16 cellular contexts compared by ENCODE assay signal in genomic region chr14:68841030-68841809, GRCh38. TPM values are rescaled to one million over a fixed set of nuclear protein-coding genes. Genes with fewer than 3 reads are reported as not detected.
DNase-seq lines count a peak whose midpoint lies in the region; ATAC-seq and TF ChIP-seq lines count a peak whose summit lies in the region.
"Had no signal": no experiment of that assay in that cellular context is flagged by ENCODE, and none has a peak within 500 bp of the region (broad histone marks: within the 10 kb centered on the region; RNA-seq: fewer than 3 reads in every experiment).

No MANE protein-coding gene starts in this region.

- no peaks in the 10 kb centered on the region for H3K9me2 ChIP-seq in PC-3 (replicated peaks; ENCODE audit: low read length)

- H3K36me3 ChIP-seq in PC-3 (ENCODE audit: low read depth, low read length) (peaks cover 2% of the 10 kb centered on the region; the same call in 1 of the 2 replicates), sigmoid colon (no peaks in the 10 kb centered on the region), trophoblast cell (ENCODE audit: control insufficient read depth in 1 of 2, insufficient read depth in 2 of 2, low read length in 2 of 2) (peaks cover 3 to 16% of the 10 kb centered on the region in 2 experiments), neural progenitor cell (no peaks in the 10 kb centered on the region)
- H3K36me3 ChIP-seq: adrenal gland, heart right ventricle, stomach had no signal

- H3K4me1 ChIP-seq in PC-3 (ENCODE audit: insufficient read depth, low read length) (peaks cover 14% of the 10 kb centered on the region), sigmoid colon (peaks cover 0 to 41% (median 35%) of the 10 kb centered on the region in 4 donors), trophoblast cell (ENCODE audit: control insufficient read depth in 1 of 2, insufficient read depth in 2 of 2, low read length in 2 of 2) (peaks cover 5% of the 10 kb centered on the region in 2 experiments), neural progenitor cell (no peaks in the 10 kb centered on the region)
- H3K4me1 ChIP-seq: adrenal gland had no signal

- H3K23ac ChIP-seq in trophoblast cell (ENCODE audit: low read length): no peak overlapping the region

- no peak overlapping the region for H3K27ac Mint-ChIP-seq in neural progenitor cell
- H3K27ac Mint-ChIP-seq: T-helper 1 cell treated with Interleukin-12 subunit alpha and Interleukin-12 subunit beta and Interleukin-4 antibody, amounts not matched to agents 30 μg/mL and 1 μg/mL, for 36 hours had no signal

- H3F3A ChIP-seq in PC-3 (ENCODE audit: low read length, unreplicated experiment) (no peaks in the 10 kb centered on the region), neural progenitor cell (ENCODE audit: low read depth) (no peaks in the 10 kb centered on the region)

- H2BK12ac ChIP-seq in trophoblast cell (ENCODE audit: low read length): no peak overlapping the region

- no peak overlapping the region for H3K14ac ChIP-seq in trophoblast cell (ENCODE audit: low read length)

- H3K4me2 ChIP-seq in PC-3 (ENCODE audit: low read length): no peak overlapping the region
- no peak overlapping the region for H3K4me2 ChIP-seq in trophoblast cell (ENCODE audit: low read length)
- H3K4me2 ChIP-seq in neural progenitor cell: no peak overlapping the region

- ATAC-seq in PC-3: peak; percentile 59
- ATAC-seq: left ventricle myocardium superior had no signal

- peaks cover 15% of the 10 kb centered on the region for H3K36me3 Mint-ChIP-seq in neural progenitor cell

- H2BK120ac ChIP-seq in trophoblast cell (ENCODE audit: insufficient read depth, low read length, poor library complexity): no peak overlapping the region

- peaks cover 23% of the 10 kb centered on the region for H3K9me3 Mint-ChIP-seq in neural progenitor cell

- intact Hi-C loops in PC-3 (cut with micrococcal nuclease): no loop called here
- intact Hi-C loops in sigmoid colon (cut with DNase I): loop anchor here (5.0 kb wide), 3 partner anchors 909 to 1004 kb away; no protein-coding TSS in a partner anchor

- WGBS in sigmoid colon, 2 donors: 55 to 64% methylated on average over 6 of the region's 6 CpGs
- WGBS in trophoblast cell (ENCODE audit: extremely low coverage, insufficient coverage, insufficient read length): 100% methylated on average over 1 of the region's 6 CpGs

- no TSS peak for BruUV-seq in PC-3 (replicated peaks; lab: Mats Ljungman, UMichigan)

- H2AK5ac ChIP-seq in trophoblast cell (ENCODE audit: low read length): no peak overlapping the region

- no peak overlapping the region for H2AFZ ChIP-seq in PC-3 (ENCODE audit: low read length)
- H2AFZ ChIP-seq in trophoblast cell (ENCODE audit: insufficient read depth, low read length, poor library complexity): no peak overlapping the region
- H2AFZ ChIP-seq in neural progenitor cell (replicated peaks): no peak overlapping the region

- no peaks in the 10 kb centered on the region for H3K79me2 ChIP-seq in PC-3 (ENCODE audit: low read length)
- no peaks in the 10 kb centered on the region for H3K79me2 ChIP-seq in trophoblast cell (ENCODE audit: control insufficient read depth, insufficient read depth, low read length, poor library complexity)
- H3K79me2 ChIP-seq in neural progenitor cell (ENCODE audit: low read depth): no peaks in the 10 kb centered on the region

- peaks cover 6% of the 10 kb centered on the region for H3K27me3 Mint-ChIP-seq in neural progenitor cell (ENCODE audit: insufficient read depth, low read depth)

- H3K4me3 ChIP-seq in PC-3 (ENCODE audit: low read length) (no peak overlapping the region), fibroblast of mammary gland (ENCODE audit: control insufficient read depth, low read depth, low read length) (no peak overlapping the region), sigmoid colon (no peak overlapping the region), trophoblast cell (ENCODE audit: low read depth, low read length) (no peak overlapping the region), neural progenitor cell (no peak overlapping the region)
- H3K4me3 ChIP-seq: adrenal gland, heart right ventricle, stomach had no signal

- H3K9me3 ChIP-seq in PC-3 (ENCODE audit: low read length) (peaks cover 1% of the 10 kb centered on the region), sigmoid colon (peaks cover 0 to 4% (median under 1%) of the 10 kb centered on the region in 4 donors), trophoblast cell (ENCODE audit: insufficient read depth, low read depth, low read length) (peaks cover 5% of the 10 kb centered on the region), neural progenitor cell (ENCODE audit: low read depth) (no peaks in the 10 kb centered on the region)

- H3K4me3 Mint-ChIP-seq in neural progenitor cell: no peak overlapping the region
- H3K4me3 Mint-ChIP-seq: T-helper 1 cell treated with Interleukin-12 subunit alpha and Interleukin-12 subunit beta and Interleukin-4 antibody, amounts not matched to agents 30 μg/mL and 1 μg/mL, for 36 hours had no signal

- no peak overlapping the region for H3K4ac ChIP-seq in trophoblast cell (ENCODE audit: low read depth, low read length)

- POLR2A ChIA-PET in PC-3 (lab: Charles Lee; ENCODE audit: unreplicated experiment): no interaction called here

- no peak for TF ChIP-seq POLR2A in sigmoid colon (IDR thresholded peaks at IDR 0.05)

- DNase-seq in EH (ENCODE audit: low read depth): peak; percentile 63
- peak; percentile 32 for DNase-seq in PC-3
- DNase-seq in fibroblast of mammary gland (ENCODE audit: low read depth): peak; percentile 38
- DNase-seq in sigmoid colon: no peak
- no peak for DNase-seq in trophoblast cell
- no peak for DNase-seq in neural progenitor cell (ENCODE audit: low spot score)
- DNase-seq in putamen (ENCODE audit: low spot score): no peak
- DNase-seq in NCI-H2227 (lab: John Stamatoyannopoulos, UW; ENCODE audit: unreplicated experiment): no peak
- DNase-seq: COR-L47; heart right ventricle; left ventricle myocardium superior; OCI-M1; stimulated activated CD4-positive, alpha-beta T cell treated with anti-CD3 and anti-CD28 coated beads, Interleukin-4, amount 100 ng/mL, for 24 hours; stomach had no signal

- peaks cover 3% of the 10 kb centered on the region for H3K79me1 ChIP-seq in trophoblast cell (ENCODE audit: low read length)

- H2BK5ac ChIP-seq in trophoblast cell (ENCODE audit: low read depth, low read length, poor library complexity): no peak overlapping the region

- H3K4me1 Mint-ChIP-seq in neural progenitor cell: peaks cover 17% of the 10 kb centered on the region

- H4K91ac ChIP-seq in trophoblast cell (ENCODE audit: low read depth, low read length): no peak overlapping the region

- H4K12ac ChIP-seq in trophoblast cell (ENCODE audit: low read depth, low read length): no peak overlapping the region

- H4K20me1 ChIP-seq in PC-3 (ENCODE audit: low read length) (no peaks in the 10 kb centered on the region), neural progenitor cell (ENCODE audit: low read depth) (no peaks in the 10 kb centered on the region)

- H3K27me3 ChIP-seq in PC-3 (ENCODE audit: low read length) (no peaks in the 10 kb centered on the region), sigmoid colon (no peaks in the 10 kb centered on the region), trophoblast cell (ENCODE audit: insufficient read depth, low read length) (no peaks in the 10 kb centered on the region), neural progenitor cell (no peaks in the 10 kb centered on the region)
- H3K27me3 ChIP-seq: adrenal gland, heart right ventricle, stomach had no signal

- no peak overlapping the region for H3K27ac ChIP-seq in PC-3 (ENCODE audit: low read length)
- peak overlapping the region; percentile 38 to 82 (median 81) for H3K27ac ChIP-seq in sigmoid colon
- no peak overlapping the region for H3K27ac ChIP-seq in trophoblast cell (ENCODE audit: low read depth, low read length)
- no peak overlapping the region for H3K27ac ChIP-seq in neural progenitor cell
- H3K27ac ChIP-seq: adrenal gland had no signal

- no peak overlapping the region for H4K8ac ChIP-seq in trophoblast cell (ENCODE audit: low read depth, low read length)

- H3K18ac ChIP-seq in trophoblast cell (ENCODE audit: low read length): no peak overlapping the region

- peak in 1 of 4 donors; percentile 43 for TF ChIP-seq EP300 in sigmoid colon (IDR thresholded peaks at IDR 0.05)

- TF ChIP-seq CTCF in PC-3 (conservative IDR thresholded peaks at IDR 0.05; ENCODE audit: low read depth, low read length) (no peak), fibroblast of mammary gland (conservative IDR thresholded peaks at IDR 0.05; ENCODE audit: control insufficient read depth, insufficient read depth, low read depth, low read length) (no peak), sigmoid colon (IDR thresholded peaks at IDR 0.05) (no peak), neural progenitor cell (IDR thresholded peaks at IDR 0.05) (no peak)

- no peak overlapping the region for H3K9ac ChIP-seq in PC-3 (ENCODE audit: low read length)
- H3K9ac ChIP-seq in trophoblast cell (ENCODE audit: low read length): no peak overlapping the region
- H3K9ac ChIP-seq in neural progenitor cell: no peak overlapping the region

- CTCF ChIA-PET in PC-3 (lab: Charles Lee): no interaction called here

RNA-seq across cellular contexts. Expression of gene ZFP36L1, which starts 48.4 kb away (rescaled TPM):
- total RNA-seq in PC-3 (2014; rRNA removed) (63.1 and 79.7 TPM in 2 replicates), sigmoid colon (100 to 1,000 TPM; 217 to 413 (median 239) TPM), neural progenitor cell (ENCODE audit: low replicate concordance) (42.9 and 95.5 TPM in 2 replicates)
- 100 to 1,000 TPM in 1 of 3 donors, 10 to 100 TPM in 2; 26.6 to 141 (median 52.9) TPM for polyA plus RNA-seq in sigmoid colon
- polyA plus RNA-seq in trophoblast cell (2013): 487 and 493 TPM in 2 replicates

Comparison
In these comparisons a context has a peak if more than half of its experiments do, and no peak if none do; other contexts are left out.
1. DNase-seq: peak in EH (single experiment), PC-3 (single experiment) and fibroblast of mammary gland (single experiment); none in sigmoid colon (single experiment), trophoblast cell (0 of 2), neural progenitor cell (single experiment), putamen (single experiment) and NCI-H2227 (single experiment).
2. H3K27ac ChIP-seq: peak in sigmoid colon (4 of 4); none in PC-3 (single experiment), trophoblast cell (single experiment) and neural progenitor cell (single experiment).